14 cellular contexts compared by ENCODE assay signal in genomic region chr2:199379251-199379650, GRCh38.
DNase-seq lines count a peak whose midpoint lies in the region; ATAC-seq and TF ChIP-seq lines count a peak whose summit lies in the region.
"Had no signal": no experiment of that assay in that cellular context is flagged by ENCODE, and none has a peak within 500 bp of the region (broad histone marks: within the 10 kb centered on the region; RNA-seq: fewer than 3 reads in every experiment).

No MANE protein-coding gene starts in this region.

- no peak overlapping the region for H3K27ac ChIP-seq in brain microvascular endothelial cell
- H3K27ac ChIP-seq in ascending aorta, result no peak overlapping the region
- H3K27ac ChIP-seq: heart right ventricle, pancreas, SK-N-MC had no signal

- in situ Hi-C loops in brain microvascular endothelial cell (cut with HindIII; ENCODE audit: low pct_ligation_motif_present, low sequenced_read_pairs), result no loop called here

- TF ChIP-seq CTCF in brain microvascular endothelial cell (IDR thresholded peaks at IDR 0.05; ENCODE audit: low read depth, low read length, missing control alignments) (no peak), ascending aorta (IDR thresholded peaks at IDR 0.05) (no peak)

- no peak for ATAC-seq in HG03097 (IDR thresholded peaks at IDR 0.05; ENCODE audit: low FRiP score, unreplicated experiment)
- ATAC-seq: heart right ventricle, pancreas had no signal

- no peaks in the 10 kb centered on the region for H3K4me1 ChIP-seq in ascending aorta
- H3K4me1 ChIP-seq: heart right ventricle, pancreas had no signal

- no peak overlapping the region for H3K4me3 ChIP-seq in brain microvascular endothelial cell (ENCODE audit: low read depth, low read length)
- H3K4me3 ChIP-seq in ascending aorta, result no peak overlapping the region
- H3K4me3 ChIP-seq: heart right ventricle, pancreas, SK-N-MC had no signal

- no peaks in the 10 kb centered on the region for H3K36me3 ChIP-seq in brain microvascular endothelial cell (replicated peaks)
- peaks cover 0 to 4% of the 10 kb centered on the region in 2 donors for H3K36me3 ChIP-seq in ascending aorta
- H3K36me3 ChIP-seq: heart right ventricle, pancreas had no signal

- H3K27me3 ChIP-seq in brain microvascular endothelial cell (replicated peaks) (no peaks in the 10 kb centered on the region), ascending aorta (no peaks in the 10 kb centered on the region)
- H3K27me3 ChIP-seq: heart right ventricle, pancreas had no signal

- DNase-seq in ELR (ENCODE audit: low read depth) (peak; percentile 77), NCI-H187 (lab: John Stamatoyannopoulos, UW) (peak; percentile 47 to 76), brain microvascular endothelial cell (peak; percentile 80), myocyte (ENCODE audit: low read depth) (peak; percentile 65), OCI-M1 (lab: John Stamatoyannopoulos, UW) (no peak), ascending aorta (ENCODE audit: low spot score in 2 of 2) (no peak)
- DNase-seq in activated CD8-positive, alpha-beta memory T cell treated with anti-CD3 and anti-CD28 coated beads for 24 hours, result no peak
- DNase-seq: activated CD4-positive, alpha-beta T cell treated with anti-CD3 and anti-CD28 coated beads for 1 hour; activated effector memory CD4-positive, alpha-beta T cell treated with Interleukin-2 at 50 U/mL for 16 hours; DMS79 treated with DMSO at 0.1 percent for 48 hours; heart right ventricle; pancreas had no signal

- no peaks in the 10 kb centered on the region for H3K9me3 ChIP-seq in ascending aorta
- H3K9me3 ChIP-seq: heart right ventricle, pancreas had no signal

- intact Hi-C loops in ascending aorta (cut with DNase I), result no loop called here

Comparison
In these comparisons a context has a peak if more than half of its experiments do, and no peak if none do; other contexts are left out.
1. DNase-seq: peak in ELR (single experiment), NCI-H187 (2 of 2), brain microvascular endothelial cell (single experiment) and myocyte (single experiment); none in activated CD8-positive, alpha-beta memory T cell treated with anti-CD3 and anti-CD28 coated beads for 24 hours (single experiment), OCI-M1 (single experiment) and ascending aorta (0 of 2).